In the genomic region with DNA sequence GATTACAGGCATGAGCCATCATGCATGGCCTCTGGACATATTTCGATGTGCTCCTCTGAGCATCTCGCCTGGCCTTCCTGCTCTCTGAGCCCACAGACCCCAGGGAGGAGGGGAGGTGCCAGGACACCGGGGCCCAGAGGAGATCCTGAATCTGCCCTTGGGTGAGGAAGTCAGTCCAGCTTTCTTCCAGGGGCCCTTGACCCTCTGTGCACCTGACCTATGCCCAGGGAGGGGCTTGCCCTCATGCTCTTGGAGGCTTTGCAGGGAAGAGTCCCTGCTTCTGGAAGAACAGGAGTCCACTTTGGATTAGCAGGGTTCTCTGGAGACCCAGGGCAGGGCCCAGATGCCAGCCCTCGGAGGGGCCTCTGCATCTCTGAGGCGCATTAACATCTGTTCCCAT, we compare ENCODE assay signal across 16 cellular contexts. TPM values are rescaled to one million over a fixed set of nuclear protein-coding genes. Genes with fewer than 3 reads are reported as not detected.
DNase-seq lines count a peak whose midpoint lies in the region; ATAC-seq, FAIRE-seq and TF ChIP-seq lines count a peak whose summit lies in the region.
"Had no signal": no experiment of that assay in that cellular context is flagged by ENCODE, and none has a peak within 500 bp of the region (broad histone marks: within the 10 kb centered on the region; RNA-seq: fewer than 3 reads in every experiment).

No MANE protein-coding gene starts in this region.

- WGBS in H1 (ENCODE audit: extremely low coverage in 1 of 2, insufficient coverage in 1 of 2, insufficient read length in 1 of 2, insufficient replicate concordance in 2 of 2, low coverage in 1 of 2, low lambda C conversion rate in 2 of 2, missing lambda C conversion rate in 1 of 2), 2 experiments = 97% methylated on average over 5 of the region's 5 CpGs; no CpG with 5 or more reads in 1 of the 2 experiments

- peak overlapping the region; percentile 45 for H4K91ac ChIP-seq in H1 (replicated peaks; ENCODE audit: insufficient read length, low read length)

- no peak for ATAC-seq in sciatic nerve
- ATAC-seq in esophagus mucosa = no peak

- no peak for TF ChIP-seq EP300 in H1 (IDR thresholded peaks at IDR 0.05; ENCODE audit: borderline replicate concordance in 1 of 2, low read depth in 2 of 2, low read length in 2 of 2)

- no peak overlapping the region for H3K14ac ChIP-seq in H1 (ENCODE audit: insufficient read length)

- no peaks in the 10 kb centered on the region for H3K79me1 ChIP-seq in H1 (ENCODE audit: low read depth, low read length)

- H4K5ac ChIP-seq in H1 (ENCODE audit: insufficient read length, low read depth, low read length) = no peak overlapping the region

- peak overlapping the region; percentile 73; the same call in 1 of the 2 replicates for H2BK20ac ChIP-seq in H1 (ENCODE audit: low read length)

- no peaks in the 10 kb centered on the region for H4K20me1 ChIP-seq in BLaER1
- no peaks in the 10 kb centered on the region for H4K20me1 ChIP-seq in H1 (replicated peaks in 1 of 2; ENCODE audit: control insufficient read depth in 1 of 2, insufficient read depth in 2 of 2, low read length in 2 of 2)

- no peak overlapping the region for H3K4me3 ChIP-seq in BLaER1
- H3K4me3 ChIP-seq in Peyer's patch = no peak overlapping the region
- no peak overlapping the region for H3K4me3 ChIP-seq in H1 (ENCODE audit: extremely low read depth in 1 of 4, insufficient read depth in 2 of 4, low read depth in 3 of 4, low read length in 4 of 4)

- no peak overlapping the region for H3K18ac ChIP-seq in H1 (ENCODE audit: extremely low read depth, low read length)

- no peaks in the 10 kb centered on the region for H3K27me3 ChIP-seq in BLaER1
- H3K27me3 ChIP-seq in Peyer's patch = no peaks in the 10 kb centered on the region
- H3K27me3 ChIP-seq in H1 (replicated peaks in 1 of 4; ENCODE audit: control insufficient read depth in 3 of 4, extremely low read depth in 1 of 4, insufficient read depth in 3 of 4, low read length in 3 of 4) = no peaks in the 10 kb centered on the region

- in situ Hi-C loops in ACHN (cut with HindIII; ENCODE audit: low pct_ligation_motif_present, low pct_unique_long_range_greater_than_20kb, low sequenced_read_pairs) = no loop called here

- H3K4ac ChIP-seq in H1 (replicated peaks; ENCODE audit: insufficient read length, low read depth, low read length) = no peak overlapping the region

- POLR2A ChIA-PET in H1 (lab: Charles Lee; ENCODE audit: partially characterized antibody) = no interaction called here

- H3K27ac ChIP-seq in BLaER1 (no peak overlapping the region), Peyer's patch (peak overlapping the region in 1 of 4 donors; percentile 52), H1 (ENCODE audit: low read depth, low read length) (no peak overlapping the region)
- H3K27ac ChIP-seq: C4-2B, HL-60 had no signal

- H3K36me3 ChIP-seq in BLaER1 = no peaks in the 10 kb centered on the region
- no peaks in the 10 kb centered on the region for H3K36me3 ChIP-seq in Peyer's patch
- H3K36me3 ChIP-seq in H1 (ENCODE audit: control insufficient read depth in 2 of 4, insufficient read depth in 4 of 4, low read length in 3 of 4) = no peaks in the 10 kb centered on the region

- H2AFZ ChIP-seq in H1 (ENCODE audit: low read length) = no peak overlapping the region

- no peak overlapping the region for H3K56ac ChIP-seq in H1 (replicated peaks; ENCODE audit: insufficient read length, low read depth, low read length)

- H2BK120ac ChIP-seq in H1 (replicated peaks; ENCODE audit: low read depth, low read length) = no peak overlapping the region

- H3K4me2 ChIP-seq in BLaER1 = peak overlapping the region; percentile 77
- H3K4me2 ChIP-seq in H1 (ENCODE audit: insufficient read depth in 1 of 2, low read depth in 2 of 2, low read length in 2 of 2) = no peak overlapping the region

- intact Hi-C loops in sciatic nerve (cut with DNase I) = loop anchor here (10.0 kb wide), 1 partner anchor 118 kb away; no protein-coding TSS in a partner anchor

- H2AK5ac ChIP-seq in H1 (ENCODE audit: low read depth, low read length) = no peak overlapping the region

- no peak for TF ChIP-seq RAD21 in H1 (IDR thresholded peaks at IDR 0.05 in 1 of 2, conservative IDR thresholded peaks at IDR 0.05 in 1 of 2; ENCODE audit: low read depth in 2 of 2, low read length in 2 of 2)

- H3K4me1 ChIP-seq in BLaER1 (peaks cover 32% of the 10 kb centered on the region), Peyer's patch (peaks cover 0 to 4% (median 2%) of the 10 kb centered on the region in 4 donors), H1 (replicated peaks in 1 of 4; ENCODE audit: control insufficient read depth in 3 of 4, insufficient read depth in 4 of 4, low read length in 3 of 4) (peaks cover 6 to 16% (median 14%) of the 10 kb centered on the region in 4 experiments)

- H2BK5ac ChIP-seq in H1 (ENCODE audit: low read depth, low read length) = peak overlapping the region; percentile 52; the same call in 1 of the 2 replicates

- H3K79me2 ChIP-seq in H1 (ENCODE audit: control insufficient read depth in 1 of 2, insufficient read depth in 2 of 2, low read length in 2 of 2) = no peaks in the 10 kb centered on the region

- no peak overlapping the region for H3K23ac ChIP-seq in H1 (ENCODE audit: insufficient read length)

- peak overlapping the region; percentile 65; the same call in 1 of the 2 replicates for H2BK15ac ChIP-seq in H1 (ENCODE audit: low read length)

- TF ChIP-seq CTCF in Peyer's patch (IDR thresholded peaks at IDR 0.05) (no peak), H1 (IDR thresholded peaks at IDR 0.05; ENCODE audit: control extremely low read depth in 1 of 3, insufficient read depth in 1 of 3, low read depth in 1 of 3, low read length in 3 of 3) (no peak)

- 0 out of 2 replicates have a peak overlapping the region, but pooled peaks have one; percentile 45 for H2BK12ac ChIP-seq in H1 (ENCODE audit: low read depth, low read length)

- no peaks in the 10 kb centered on the region for H3K23me2 ChIP-seq in H1 (ENCODE audit: low read depth, low read length)

- H4K8ac ChIP-seq in H1 (ENCODE audit: extremely low read depth, insufficient read depth, low read length) = no peak overlapping the region

- CTCF ChIA-PET in H1 (lab: Charles Lee; ENCODE audit: partially characterized antibody) = interaction anchor here (1.8 to 16.2 kb wide), 5 partner anchors 7 to 121 kb away, joined by 5 to 285 read pairs (median 31); no protein-coding TSS in a partner anchor

- DNase-seq in Peyer's patch (peak in 2 of 3 donors; percentile 63 to 67), H1 (ENCODE audit: low read depth in 1 of 2, low spot score in 2 of 2) (no peak), sciatic nerve (ENCODE audit: low spot score) (peak; percentile 38), islet precursor cell (no peak), ACHN (no peak)
- no peak for DNase-seq in activated CD8-positive, alpha-beta memory T cell treated with anti-CD3 and anti-CD28 coated beads, Interleukin-2, amount 50 U/mL, for 48 hours
- DNase-seq: 8988T; CD4-positive, alpha-beta memory T cell; DND-41; GDM1 had no signal

- no peak overlapping the region for H3K9ac ChIP-seq in BLaER1
- H3K9ac ChIP-seq in H1 (replicated peaks in 1 of 4; ENCODE audit: extremely low read depth in 1 of 4, low read depth in 3 of 4, low read length in 3 of 4) = no peak overlapping the region

- H3K9me3 ChIP-seq in BLaER1 = no peaks in the 10 kb centered on the region
- H3K9me3 ChIP-seq in Peyer's patch = no peaks in the 10 kb centered on the region
- no peaks in the 10 kb centered on the region for H3K9me3 ChIP-seq in H1 (ENCODE audit: insufficient read depth in 2 of 2, low read depth in 1 of 2, low read length in 1 of 2)

- TF ChIP-seq POLR2A in Peyer's patch (IDR thresholded peaks at IDR 0.05) (no peak), H1 (IDR thresholded peaks at IDR 0.05; ENCODE audit: control extremely low read depth in 1 of 2, low read depth in 2 of 2, low read length in 2 of 2) (no peak)

- no peak for FAIRE-seq in H1 (lab: Jason Lieb, UNC)
- FAIRE-seq: GM12892, H54 had no signal

TF ChIP-seq in H1, 55 proteins besides CTCF, POLR2A, EP300 and RAD21 (continues in another document):
- TF ChIP-seq TAF1 (IDR thresholded peaks at IDR 0.05; ENCODE audit: low read depth, low read length) = no peak
- TF ChIP-seq BCL11A (IDR thresholded peaks at IDR 0.05; ENCODE audit: low read depth in 2 of 2, low read length in 2 of 2) = no peak
- no peak for TF ChIP-seq BACH1 (IDR thresholded peaks at IDR 0.05; ENCODE audit: low read length)
- TF ChIP-seq CTBP2 (IDR thresholded peaks at IDR 0.05; ENCODE audit: borderline replicate concordance, insufficient read depth, insufficient read length, low read length) = no peak
- TF ChIP-seq HDAC2 (IDR thresholded peaks at IDR 0.05; ENCODE audit: borderline replicate concordance in 1 of 2, low read depth in 2 of 2, low read length in 2 of 2) = no peak
- no peak for TF ChIP-seq RFX5 (IDR thresholded peaks at IDR 0.05; ENCODE audit: borderline replicate concordance, low read depth, low read length)
- TF ChIP-seq BRCA1 (IDR thresholded peaks at IDR 0.05; ENCODE audit: low read depth, low read length) = no peak
- no peak for TF ChIP-seq EZH2 (IDR thresholded peaks at IDR 0.05; ENCODE audit: low read depth, low read length, severe bottlenecking)
- no peak for TF ChIP-seq PHF8 (conservative IDR thresholded peaks at IDR 0.05; ENCODE audit: low read depth, low read length)
- TF ChIP-seq ASH2L (IDR thresholded peaks at IDR 0.05; ENCODE audit: low read length) = no peak

RNA-seq across cellular contexts. Expression of a gene that starts 1.4 kb away (rescaled TPM):
- total RNA-seq in Peyer's patch = not detected
- 6.1 and 7.1 TPM in 2 replicates for total RNA-seq in H1 (2021; fragmentation: NEBNext Ultra II Directional; extraction: Animal tissue kit (Norgen Biotek cat#: 25700))
- 5.4 and 11.9 TPM in 2 replicates for polyA plus RNA-seq in H1 (2011; rRNA removed)
- polyA plus RNA-seq in H1 (2011; cell fraction: cytosol; rRNA removed) = 4.9 TPM
- 14.8 TPM for polyA plus RNA-seq in H1 (2011; cell fraction: nucleus; rRNA removed)
- 1.7 to 5.5 TPM (median 3.9 TPM) in 4 replicates for polyA plus RNA-seq in H1 (2012, experiment 1 of 2)
- 2.2 TPM for polyA plus RNA-seq in H1 (2012, experiment 2 of 2)
- 1.9 TPM for polyA plus RNA-seq in H1 (2013, experiment 1 of 2)
- 2.1 TPM for polyA plus RNA-seq in H1 (2013, experiment 2 of 2)
- 8.7 and 9.3 TPM in 2 replicates for polyA minus RNA-seq in H1 (2011; rRNA and poly(A)+ RNA removed)
- 4.8 TPM for polyA minus RNA-seq in H1 (2011; cell fraction: cytosol; rRNA and poly(A)+ RNA removed)
- 11.9 TPM for polyA minus RNA-seq in H1 (2011; cell fraction: nucleus; rRNA and poly(A)+ RNA removed)
- 0.18 TPM for total RNA-seq in sciatic nerve
- not detected for total RNA-seq in esophagus mucosa
- total RNA-seq: CD4-positive, alpha-beta memory T cell had no signal
- polyA plus RNA-seq: CD4-positive, alpha-beta memory T cell had no signal

RNA-seq across cellular contexts. Expression of a gene that starts 31.4 kb away (rescaled TPM):
- 10 to 100 TPM; 25.6 to 48.9 (median 33.5) TPM for total RNA-seq in Peyer's patch
- total RNA-seq in H1 (2021; fragmentation: NEBNext Ultra II Directional; extraction: Animal tissue kit (Norgen Biotek cat#: 25700)) = 2.5 and 3.6 TPM in 2 replicates
- 5.1 and 6.2 TPM in 2 replicates for polyA plus RNA-seq in H1 (2011; rRNA removed)
- 7.2 TPM for polyA plus RNA-seq in H1 (2011; cell fraction: cytosol; rRNA removed)
- polyA plus RNA-seq in H1 (2011; cell fraction: nucleus; rRNA removed) = 12.6 TPM
- 6.0 to 8.0 TPM (median 6.6 TPM) in 4 replicates for polyA plus RNA-seq in H1 (2012, experiment 1 of 2)
- 0.89 TPM for polyA plus RNA-seq in H1 (2012, experiment 2 of 2)
- polyA plus RNA-seq in H1 (2013, experiment 1 of 2) = 0.83 TPM
- 0.61 TPM for polyA plus RNA-seq in H1 (2013, experiment 2 of 2)
- polyA minus RNA-seq in H1 (2011; rRNA and poly(A)+ RNA removed) = 6.7 and 6.9 TPM in 2 replicates
- polyA minus RNA-seq in H1 (2011; cell fraction: cytosol; rRNA and poly(A)+ RNA removed) = 4.8 TPM
- polyA minus RNA-seq in H1 (2011; cell fraction: nucleus; rRNA and poly(A)+ RNA removed) = 10.0 TPM
- total RNA-seq in sciatic nerve = 18.0 TPM
- 9.5 TPM for total RNA-seq in esophagus mucosa

Comparison
In these comparisons a context has a peak if more than half of its experiments do, and no peak if none do; other contexts are left out.
1. DNase-seq: peak in Peyer's patch (2 of 3) and sciatic nerve (single experiment); none in H1 (0 of 2), activated CD8-positive, alpha-beta memory T cell treated with anti-CD3 and anti-CD28 coated beads, Interleukin-2, amount 50 U/mL, for 48 hours (single experiment), islet precursor cell (single experiment) and ACHN (single experiment).